Comparison of ENCODE assay signal across 11 cellular contexts in the genomic region with DNA sequence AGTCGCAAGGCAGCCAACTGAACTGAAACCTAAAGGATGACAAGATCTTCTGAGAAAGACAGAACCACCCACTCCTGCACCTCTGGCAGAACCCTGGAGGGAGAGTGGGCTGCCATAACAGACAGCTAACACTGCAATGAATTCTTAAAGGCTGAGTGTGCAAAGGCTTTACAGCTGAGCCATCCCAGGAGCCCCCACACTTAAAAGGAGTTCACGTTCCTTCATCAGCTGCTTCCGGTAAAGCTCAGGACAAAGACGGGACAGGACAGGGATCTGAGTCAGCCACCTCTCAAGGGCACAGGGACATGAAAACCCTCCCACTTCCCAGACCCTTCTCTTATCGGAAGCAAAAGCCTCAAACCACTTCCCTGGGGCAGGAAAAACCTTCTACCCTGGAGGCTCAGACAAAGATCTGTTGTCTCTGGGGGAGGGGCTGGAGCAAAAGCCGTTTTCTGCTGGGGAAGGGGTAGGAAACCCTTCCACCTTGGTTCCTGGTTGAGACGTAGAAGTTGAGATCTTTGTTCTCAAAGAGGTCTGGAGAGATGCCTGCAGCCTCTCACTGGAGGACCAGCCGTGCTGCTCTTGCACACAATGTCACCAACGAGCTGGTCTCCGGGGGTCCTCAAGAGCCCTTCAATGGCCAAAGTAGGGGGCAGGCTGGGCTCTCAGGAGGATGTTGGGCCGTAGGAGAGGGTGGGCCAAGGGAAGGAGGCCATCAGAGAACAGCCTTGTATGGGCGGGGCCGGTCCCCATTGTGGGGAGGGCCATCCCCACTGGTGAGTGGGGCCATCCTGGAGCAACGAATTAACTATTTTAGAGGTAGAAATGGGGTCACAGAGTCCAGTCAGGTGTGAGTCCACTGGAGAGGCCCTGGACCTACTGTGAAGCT.
A peak's percentile ranks its signal among the peaks of the same experiment; 100 is the strongest.
DNase-seq lines count a peak whose midpoint lies in the region; ATAC-seq and TF ChIP-seq lines count a peak whose summit lies in the region.
"Had no signal": no experiment of that assay in that cellular context is flagged by ENCODE, and none has a peak within 500 bp of the region (broad histone marks: within the 10 kb centered on the region; RNA-seq: fewer than 3 reads in every experiment).

No MANE protein-coding gene starts in this region.

- no peak for ATAC-seq in naive thymus-derived CD8-positive, alpha-beta T cell

- POLR2A ChIA-PET in naive thymus-derived CD8-positive, alpha-beta T cell (lab: Charles Lee), result no interaction called here

- H3K27ac ChIP-seq in stomach, result no peak overlapping the region

- no peak for TF ChIP-seq CTCF in stomach (IDR thresholded peaks at IDR 0.05)

- no peak for TF ChIP-seq POLR2A in stomach (IDR thresholded peaks at IDR 0.05)

- H3K36me3 ChIP-seq in stomach, result no peaks in the 10 kb centered on the region

- H3K9me3 Mint-ChIP-seq in activated CD4-positive, alpha-beta T cell treated with anti-CD3 and anti-CD28 coated beads, Interleukin-2, amount 10 ng/mL, durations not matched to agents 24 days and 14 days, result no peaks in the 10 kb centered on the region
- H3K9me3 Mint-ChIP-seq in naive thymus-derived CD8-positive, alpha-beta T cell, result peaks cover 0 to 7% (median 0%) of the 10 kb centered on the region in 9 donors

- DNase-seq in activated CD4-positive, alpha-beta T cell treated with anti-CD3 and anti-CD28 coated beads, Interleukin-2, amount 10 ng/mL, durations not matched to agents 24 days and 14 days, result peak; percentile 74
- no peak for DNase-seq in activated CD4-positive, alpha-beta T cell treated with anti-CD3 and anti-CD28 coated beads, Interleukin-2, amount 50 U/mL, for 4 hours
- DNase-seq in M059J (ENCODE audit: low read depth) (peak; percentile 95), dedifferentiated amniotic fluid mesenchymal stem cell (ENCODE audit: extremely low spot score) (peak; percentile 54), pulmonary artery endothelial cell (ENCODE audit: low read depth, low spot score) (peak; percentile 41), NCI-H524 treated with DMSO at 0.1 percent for 48 hours (lab: John Stamatoyannopoulos, UW) (no peak), stomach (no peak)
- DNase-seq in naive thymus-derived CD8-positive, alpha-beta T cell, result no peak
- DNase-seq: ACHN, NCI-H1694 had no signal

- TF ChIP-seq EP300 in stomach (IDR thresholded peaks at IDR 0.05), result no peak

- 42 to 47% (median 45%) methylated on average over 14 of the region's 14 CpGs for WGBS in stomach, 5 donors

- intact Hi-C loops in activated CD4-positive, alpha-beta T cell treated with anti-CD3 and anti-CD28 coated beads, Interleukin-2, amount 10 ng/mL, durations not matched to agents 24 days and 14 days (cut with micrococcal nuclease), result loop anchor here (1.0 to 5.0 kb wide), 3 partner anchors 19 to 159 kb away; no protein-coding TSS in a partner anchor
- intact Hi-C loops in stomach (cut with DNase I; ENCODE audit: low total_unique reads), result no loop called here

- H3K4me3 Mint-ChIP-seq in activated CD4-positive, alpha-beta T cell treated with anti-CD3 and anti-CD28 coated beads, Interleukin-2, amount 10 ng/mL, durations not matched to agents 24 days and 14 days, result peak overlapping the region; percentile 38
- H3K4me3 Mint-ChIP-seq in naive thymus-derived CD8-positive, alpha-beta T cell, result no peak overlapping the region

- peaks cover 29% of the 10 kb centered on the region for H3K4me1 Mint-ChIP-seq in activated CD4-positive, alpha-beta T cell treated with anti-CD3 and anti-CD28 coated beads, Interleukin-2, amount 10 ng/mL, durations not matched to agents 24 days and 14 days
- H3K4me1 Mint-ChIP-seq in naive thymus-derived CD8-positive, alpha-beta T cell, result peaks cover 0 to 10% (median 0%) of the 10 kb centered on the region in 4 donors

- H3K27ac Mint-ChIP-seq in activated CD4-positive, alpha-beta T cell treated with anti-CD3 and anti-CD28 coated beads, Interleukin-2, amount 10 ng/mL, durations not matched to agents 24 days and 14 days, result peak overlapping the region; percentile 80
- no peak overlapping the region for H3K27ac Mint-ChIP-seq in naive thymus-derived CD8-positive, alpha-beta T cell

- no peaks in the 10 kb centered on the region for H3K36me3 Mint-ChIP-seq in activated CD4-positive, alpha-beta T cell treated with anti-CD3 and anti-CD28 coated beads, Interleukin-2, amount 10 ng/mL, durations not matched to agents 24 days and 14 days (ENCODE audit: low read depth)
- H3K36me3 Mint-ChIP-seq in naive thymus-derived CD8-positive, alpha-beta T cell, result no peaks in the 10 kb centered on the region

- peaks cover 3 to 70% (median 26%) of the 10 kb centered on the region in 3 donors for H3K27me3 ChIP-seq in stomach

- no peak overlapping the region for H3K4me3 ChIP-seq in stomach
- H3K4me3 ChIP-seq: lung had no signal

- H3K27me3 Mint-ChIP-seq in activated CD4-positive, alpha-beta T cell treated with anti-CD3 and anti-CD28 coated beads, Interleukin-2, amount 10 ng/mL, durations not matched to agents 24 days and 14 days, result peaks cover 8% of the 10 kb centered on the region
- peaks cover 6 to 62% (median 24%) of the 10 kb centered on the region in 5 donors for H3K27me3 Mint-ChIP-seq in naive thymus-derived CD8-positive, alpha-beta T cell

- peaks cover 0 to 6% (median 0%) of the 10 kb centered on the region in 4 donors for H3K4me1 ChIP-seq in stomach

- H3K9me3 ChIP-seq in stomach, result peaks cover 0 to 11% (median 2%) of the 10 kb centered on the region in 4 donors

Comparison
In these comparisons a context has a peak if more than half of its experiments do, and no peak if none do; other contexts are left out.
1. DNase-seq: peak in activated CD4-positive, alpha-beta T cell treated with anti-CD3 and anti-CD28 coated beads, Interleukin-2, amount 10 ng/mL, durations not matched to agents 24 days and 14 days (single experiment), M059J (single experiment), dedifferentiated amniotic fluid mesenchymal stem cell (single experiment) and pulmonary artery endothelial cell (single experiment); none in activated CD4-positive, alpha-beta T cell treated with anti-CD3 and anti-CD28 coated beads, Interleukin-2, amount 50 U/mL, for 4 hours (0 of 2), naive thymus-derived CD8-positive, alpha-beta T cell (0 of 10), NCI-H524 treated with DMSO at 0.1 percent for 48 hours (single experiment) and stomach (single experiment).